23 cellular contexts compared by ENCODE assay signal in the genomic region with DNA sequence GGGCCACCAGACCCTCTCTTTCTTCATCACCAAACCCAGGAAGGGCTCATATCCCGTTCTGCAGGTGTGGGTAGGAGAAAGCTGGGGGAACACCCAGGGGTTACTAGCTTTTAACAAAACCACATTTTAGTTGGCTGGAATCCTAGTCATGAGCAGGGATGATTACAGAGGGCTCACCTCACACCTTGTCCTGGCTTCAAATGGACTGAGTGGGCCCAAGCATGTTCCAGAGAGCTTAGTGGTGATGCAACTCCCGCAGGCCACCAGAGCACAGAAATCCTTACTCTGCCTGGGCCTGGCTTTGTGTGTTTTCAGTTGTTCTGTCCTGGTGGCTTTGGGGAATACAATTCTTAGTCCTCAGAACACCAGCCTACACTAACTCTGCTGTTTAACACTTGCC.
"Had no signal": no experiment of that assay in that cellular context is flagged by ENCODE, and none has a peak within 500 bp of the region (broad histone marks: within the 10 kb centered on the region; RNA-seq: fewer than 3 reads in every experiment).

No MANE protein-coding gene starts in this region.

- FAIRE-seq: kidney, TTC549 had no signal

- H3K9me3 ChIP-seq: gastroesophageal sphincter, right atrium auricular region, spleen, tibial nerve had no signal

- H3K27ac ChIP-seq: cardiac muscle cell, hepatocyte, neural progenitor cell, right atrium auricular region, spleen, VCaP had no signal

- H3K9ac ChIP-seq: neural progenitor cell had no signal

- H3K36me3 ChIP-seq: cardiac muscle cell, gastroesophageal sphincter, neural progenitor cell, right atrium auricular region, spleen, tibial nerve had no signal

- H3K27me3 ChIP-seq: cardiac muscle cell, dorsolateral prefrontal cortex, gastroesophageal sphincter, hepatocyte, right atrium auricular region, tibial nerve had no signal

- H3K79me2 ChIP-seq: hepatocyte had no signal

- H3K4me2 ChIP-seq: neural progenitor cell had no signal

- DNase-seq: activated CD4-positive, alpha-beta memory T cell treated with anti-CD3 and anti-CD28 coated beads for 36 hours; activated CD4-positive, alpha-beta T cell treated with anti-CD3 and anti-CD28 coated beads, Interleukin-2, amount 10 ng/mL, durations not matched to agents 24 days and 14 days; activated naive CD8-positive, alpha-beta T cell treated with anti-CD3 and anti-CD28 coated beads, Interleukin-2, amount 50 U/mL, for 24 hours; activated T-cell treated with anti-CD3 and anti-CD28 coated beads, Interleukin-2, amount 50 U/mL, for 48 hours; dorsolateral prefrontal cortex; effector memory CD4-positive, alpha-beta T cell; erythroblast; kidney; left colon; natural killer cell; spleen; stimulated activated CD4-positive, alpha-beta T cell treated with anti-CD3 and anti-CD28 coated beads, Interleukin-2, amount 100 ng/mL, for 48 hours; stimulated activated naive CD4-positive, alpha-beta T cell treated with Interleukin-2 at 50 U/mL for 16 hours; T-helper 9 cell had no signal

- H3K4me3 ChIP-seq: cardiac muscle cell, hepatocyte, neural progenitor cell, right atrium auricular region had no signal

- ATAC-seq: activated CD4-positive, CD25-positive, alpha-beta regulatory T cell treated with anti-CD3 and anti-CD28 coated beads, Interleukin-2, amount 50 U/mL, for 24 hours; gastroesophageal sphincter; left colon; natural killer cell had no signal
